ENCODE assay signal across 25 cellular contexts in the genomic region with DNA sequence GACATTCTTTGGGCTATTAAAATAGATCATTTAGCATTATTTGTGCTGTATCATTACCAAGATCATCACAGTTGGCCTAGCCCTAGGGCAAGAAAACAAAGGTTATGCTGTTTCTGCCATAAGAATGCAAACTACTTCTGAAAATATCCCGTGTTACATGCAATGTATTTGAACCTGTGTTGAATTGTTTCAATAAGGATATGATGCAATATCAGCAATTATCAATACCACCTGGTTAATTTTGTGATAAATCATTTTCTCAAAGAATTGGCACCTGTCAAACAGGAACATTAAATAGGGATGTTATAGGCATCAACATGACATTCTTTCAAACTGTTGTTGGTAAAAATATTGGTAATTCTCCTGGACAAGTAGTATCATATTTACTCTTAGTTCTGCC.
DNase-seq lines count a peak whose midpoint lies in the region; ATAC-seq, FAIRE-seq and TF ChIP-seq lines count a peak whose summit lies in the region.
"Had no signal": no experiment of that assay in that cellular context is flagged by ENCODE, and none has a peak within 500 bp of the region (broad histone marks: within the 10 kb centered on the region; RNA-seq: fewer than 3 reads in every experiment).

No MANE protein-coding gene starts in this region.

- no peaks in the 10 kb centered on the region for H3K79me2 ChIP-seq in K562 (ENCODE audit: control insufficient read depth, insufficient read depth, low read length)

- ATAC-seq in K562 (no peak), GM18858 (IDR thresholded peaks at IDR 0.05; ENCODE audit: unreplicated experiment) (no peak)
- ATAC-seq: GM12878 had no signal

- H3K9ac ChIP-seq in K562 (ENCODE audit: insufficient read depth in 1 of 2, low read depth in 2 of 2, low read length in 2 of 2) = no peak overlapping the region
- H3K9ac ChIP-seq: BLaER1 had no signal

- TF ChIP-seq POLR2A in H54 (IDR thresholded peaks at IDR 0.05; ENCODE audit: low read depth, low read length) (no peak), K562 (conservative IDR thresholded peaks at IDR 0.05) (no peak)

- H3K27ac ChIP-seq in K562 (ENCODE audit: extremely low read depth, low read depth, low read length) = no peak overlapping the region
- H3K27ac ChIP-seq: BLaER1 had no signal

- no peak for TF ChIP-seq EP300 in K562 (IDR thresholded peaks at IDR 0.05; ENCODE audit: low read length)

- TF ChIP-seq CTCF in D721Med (IDR thresholded peaks at IDR 0.05; ENCODE audit: insufficient read depth, missing control alignments) (no peak), K562 (IDR thresholded peaks at IDR 0.05 in 2 of 3, conservative IDR thresholded peaks at IDR 0.05 in 1 of 3; ENCODE audit: insufficient read depth in 2 of 3, low read depth in 1 of 3, low read length in 3 of 3) (no peak)

- H3K9me1 ChIP-seq in K562 (ENCODE audit: control insufficient read depth, insufficient read depth, low read length) = no peaks in the 10 kb centered on the region

- H3K4me1 ChIP-seq in K562 (replicated peaks in 1 of 2; ENCODE audit: control insufficient read depth in 2 of 2, insufficient read depth in 2 of 2, low read length in 2 of 2) = no peaks in the 10 kb centered on the region
- H3K4me1 ChIP-seq: BLaER1 had no signal

- FAIRE-seq in D721Med (lab: Jason Lieb, UNC) = peak; percentile 16
- peak; percentile 36 for FAIRE-seq in H54 (lab: Jason Lieb, UNC)
- FAIRE-seq in K562 (lab: Jason Lieb, UNC) = no peak
- FAIRE-seq: A204.1, GM12878, GM12892, GM18507, GM19239 had no signal

- no peak overlapping the region for H3K4me3 ChIP-seq in K562
- H3K4me3 ChIP-seq: BLaER1, GM12878 had no signal

- DNase-seq in D721Med (ENCODE audit: insufficient read length, low spot score) = no peak
- no peak for DNase-seq in H54 (ENCODE audit: insufficient read length, low spot score)
- no peak for DNase-seq in K562 (ENCODE audit: extremely low read depth in 1 of 4, low spot score in 3 of 4)
- DNase-seq in DMS153 (lab: John Stamatoyannopoulos, UW) = no peak
- DNase-seq in activated gamma-delta T cell treated with Interleukin-2 at 50 U/mL for 16 hours = no peak
- DNase-seq: 8988T; ACHN; BE2C; C1 segment of cervical spinal cord; CD4-positive, alpha-beta memory T cell; CD4-positive, CD25-positive, alpha-beta regulatory T cell; CD8-positive, alpha-beta memory T cell; COR-L47; DMS53; DMS79; DND-41; EL; GDM1 had no signal

- CTCF ChIA-PET in K562 (lab: Yijun Ruan, JAX; ENCODE audit: low intra/inter-chr PET ratio) = no interaction called here

- 26% methylated on average over 1 of the region's 1 CpG for WGBS in K562 (ENCODE audit: insufficient coverage, low coverage, missing lambda C conversion rate)

- H4K20me1 ChIP-seq in K562 (replicated peaks; ENCODE audit: control insufficient read depth, insufficient read depth, low read length) = no peaks in the 10 kb centered on the region
- H4K20me1 ChIP-seq: BLaER1 had no signal

- no peaks in the 10 kb centered on the region for H3K27me3 ChIP-seq in K562 (ENCODE audit: control insufficient read depth in 2 of 2, insufficient read depth in 2 of 2, low read length in 2 of 2)
- H3K27me3 ChIP-seq: BE2C, BLaER1 had no signal

- H2AFZ ChIP-seq in K562 (ENCODE audit: low read depth, low read length) = no peak overlapping the region

- POLR2A ChIA-PET in K562 (lab: Yijun Ruan, JAX) = no interaction called here

- H3K36me3 ChIP-seq in K562 (ENCODE audit: control insufficient read depth, insufficient read depth, low read length) = no peaks in the 10 kb centered on the region
- H3K36me3 ChIP-seq: BE2C, BLaER1 had no signal

- no peaks in the 10 kb centered on the region for H3K9me3 ChIP-seq in K562 (replicated peaks; ENCODE audit: control insufficient read depth, insufficient read depth, low read depth, low read length)
- H3K9me3 ChIP-seq: BE2C, BLaER1 had no signal

- H3K4me2 ChIP-seq in K562 (ENCODE audit: insufficient read depth, low read length) = no peak overlapping the region
- H3K4me2 ChIP-seq: BLaER1 had no signal

- TF ChIP-seq RAD21 in K562 (CRISPR knock-in tag; conservative IDR thresholded peaks at IDR 0.05 in 1 of 2, IDR thresholded peaks at IDR 0.05 in 1 of 2) = no peak

- in situ Hi-C loops in K562 (cut with MboI) = no loop called here

- intact Hi-C loops in K562 (cut with micrococcal nuclease) = no loop called here

- no TSS peak for BruUV-seq in K562 (replicated peaks; lab: Mats Ljungman, UMichigan)

TF ChIP-seq in K562, 482 proteins besides CTCF, POLR2A, EP300 and RAD21 (continues in another document):
- TF ChIP-seq LCOR (CRISPR knock-in tag; IDR thresholded peaks at IDR 0.05) (no peak), EP400 (IDR thresholded peaks at IDR 0.05) (no peak), HDAC6 (IDR thresholded peaks at IDR 0.05; ENCODE audit: low read depth, low read length) (no peak), SMC3 (conservative IDR thresholded peaks at IDR 0.05; ENCODE audit: insufficient read depth, low read depth, low read length) (no peak), ZNF224 (CRISPR knock-in tag; IDR thresholded peaks at IDR 0.05) (no peak), ZNF507 (tag; conservative IDR thresholded peaks at IDR 0.05) (no peak), ZBTB1 (CRISPR knock-in tag; IDR thresholded peaks at IDR 0.05; ENCODE audit: borderline replicate concordance, low read depth) (no peak), MEIS2 (IDR thresholded peaks at IDR 0.05; ENCODE audit: partially characterized antibody) (no peak), CEBPG (CRISPR knock-in tag; IDR thresholded peaks at IDR 0.05) (no peak), CEBPG (tag; conservative IDR thresholded peaks at IDR 0.05 in 1 of 2, IDR thresholded peaks at IDR 0.05 in 1 of 2) (peak; percentile 23 to 86; a peak in 2 of 4 replicates), CEBPB (tag; IDR thresholded peaks at IDR 0.05) (peak; percentile 57), CHD4 (IDR thresholded peaks at IDR 0.05; ENCODE audit: insufficient read depth, insufficient replicate concordance, low read depth, low read length, poor library complexity, severe bottlenecking) (no peak), ZSCAN32 (CRISPR knock-in tag; IDR thresholded peaks at IDR 0.05) (peak; percentile 52; the same call in 1 of the 2 replicates), FOXA1 (IDR thresholded peaks at IDR 0.05; ENCODE audit: borderline replicate concordance) (no peak), NFXL1 (CRISPR knock-in tag; IDR thresholded peaks at IDR 0.05) (no peak), GTF2A2 (tag; IDR thresholded peaks at IDR 0.05) (no peak)
- TF ChIP-seq, protein P1, sequence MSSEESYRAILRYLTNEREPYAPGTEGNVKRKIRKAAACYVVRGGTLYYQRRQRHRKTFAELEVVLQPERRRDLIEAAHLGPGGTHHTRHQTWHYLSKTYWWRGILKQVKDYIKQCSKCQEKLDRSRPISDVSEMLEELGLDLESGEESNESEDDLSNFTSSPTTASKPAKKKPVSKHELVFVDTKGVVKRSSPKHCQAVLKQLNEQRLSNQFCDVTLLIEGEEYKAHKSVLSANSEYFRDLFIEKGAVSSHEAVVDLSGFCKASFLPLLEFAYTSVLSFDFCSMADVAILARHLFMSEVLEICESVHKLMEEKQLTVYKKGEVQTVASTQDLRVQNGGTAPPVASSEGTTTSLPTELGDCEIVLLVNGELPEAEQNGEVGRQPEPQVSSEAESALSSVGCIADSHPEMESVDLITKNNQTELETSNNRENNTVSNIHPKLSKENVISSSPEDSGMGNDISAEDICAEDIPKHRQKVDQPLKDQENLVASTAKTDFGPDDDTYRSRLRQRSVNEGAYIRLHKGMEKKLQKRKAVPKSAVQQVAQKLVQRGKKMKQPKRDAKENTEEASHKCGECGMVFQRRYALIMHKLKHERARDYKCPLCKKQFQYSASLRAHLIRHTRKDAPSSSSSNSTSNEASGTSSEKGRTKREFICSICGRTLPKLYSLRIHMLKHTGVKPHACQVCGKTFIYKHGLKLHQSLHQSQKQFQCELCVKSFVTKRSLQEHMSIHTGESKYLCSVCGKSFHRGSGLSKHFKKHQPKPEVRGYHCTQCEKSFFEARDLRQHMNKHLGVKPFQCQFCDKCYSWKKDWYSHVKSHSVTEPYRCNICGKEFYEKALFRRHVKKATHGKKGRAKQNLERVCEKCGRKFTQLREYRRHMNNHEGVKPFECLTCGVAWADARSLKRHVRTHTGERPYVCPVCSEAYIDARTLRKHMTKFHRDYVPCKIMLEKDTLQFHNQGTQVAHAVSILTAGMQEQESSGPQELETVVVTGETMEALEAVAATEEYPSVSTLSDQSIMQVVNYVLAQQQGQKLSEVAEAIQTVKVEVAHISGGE (CRISPR knock-in tag; IDR thresholded peaks at IDR 0.05) = no peak
- TF ChIP-seq, protein P2, sequence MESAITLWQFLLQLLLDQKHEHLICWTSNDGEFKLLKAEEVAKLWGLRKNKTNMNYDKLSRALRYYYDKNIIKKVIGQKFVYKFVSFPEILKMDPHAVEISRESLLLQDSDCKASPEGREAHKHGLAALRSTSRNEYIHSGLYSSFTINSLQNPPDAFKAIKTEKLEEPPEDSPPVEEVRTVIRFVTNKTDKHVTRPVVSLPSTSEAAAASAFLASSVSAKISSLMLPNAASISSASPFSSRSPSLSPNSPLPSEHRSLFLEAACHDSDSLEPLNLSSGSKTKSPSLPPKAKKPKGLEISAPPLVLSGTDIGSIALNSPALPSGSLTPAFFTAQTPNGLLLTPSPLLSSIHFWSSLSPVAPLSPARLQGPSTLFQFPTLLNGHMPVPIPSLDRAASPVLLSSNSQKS (CRISPR knock-in tag; IDR thresholded peaks at IDR 0.05) = no peak
- TF ChIP-seq, protein P3, sequence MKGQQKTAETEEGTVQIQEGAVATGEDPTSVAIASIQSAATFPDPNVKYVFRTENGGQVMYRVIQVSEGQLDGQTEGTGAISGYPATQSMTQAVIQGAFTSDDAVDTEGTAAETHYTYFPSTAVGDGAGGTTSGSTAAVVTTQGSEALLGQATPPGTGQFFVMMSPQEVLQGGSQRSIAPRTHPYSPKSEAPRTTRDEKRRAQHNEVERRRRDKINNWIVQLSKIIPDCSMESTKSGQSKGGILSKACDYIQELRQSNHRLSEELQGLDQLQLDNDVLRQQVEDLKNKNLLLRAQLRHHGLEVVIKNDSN (CRISPR knock-in tag; IDR thresholded peaks at IDR 0.05) = no peak
